In genomic region chr5:958701-959571, GRCh38 we compare ENCODE assay signal across 11 cellular contexts. TPM values are rescaled to one million over a fixed set of nuclear protein-coding genes. Genes with fewer than 3 reads are reported as not detected.
DNase-seq lines count a peak whose midpoint lies in the region; ATAC-seq and TF ChIP-seq lines count a peak whose summit lies in the region.
"Had no signal": no experiment of that assay in that cellular context is flagged by ENCODE, and none has a peak within 500 bp of the region (broad histone marks: within the 10 kb centered on the region; RNA-seq: fewer than 3 reads in every experiment).

No MANE protein-coding gene starts in this region.

- H3K27me3 Mint-ChIP-seq in activated T-cell treated with anti-CD3 and anti-CD28 coated beads, Interleukin-2, amount 50 U/mL, for 24 hours = peaks cover 40% of the 10 kb centered on the region

- H3K36me3 Mint-ChIP-seq in activated T-cell treated with anti-CD3 and anti-CD28 coated beads, Interleukin-2, amount 50 U/mL, for 24 hours (ENCODE audit: low read depth) = no peaks in the 10 kb centered on the region

- no peak overlapping the region for H3K4me3 ChIP-seq in uterus
- H3K4me3 ChIP-seq: vagina had no signal

- H3K36me3 ChIP-seq in uterus = no peaks in the 10 kb centered on the region
- H3K36me3 ChIP-seq: vagina had no signal

- H3K27me3 ChIP-seq in uterus = no peaks in the 10 kb centered on the region
- H3K27me3 ChIP-seq: vagina had no signal

- no peaks in the 10 kb centered on the region for H3K9me3 ChIP-seq in uterus
- H3K9me3 ChIP-seq: vagina had no signal

- no peak for TF ChIP-seq CTCF in uterus (IDR thresholded peaks at IDR 0.05)

- peaks cover 0 to 7% of the 10 kb centered on the region in 2 donors for H3K4me1 ChIP-seq in uterus

- H3K4me1 Mint-ChIP-seq in activated T-cell treated with anti-CD3 and anti-CD28 coated beads, Interleukin-2, amount 50 U/mL, for 24 hours (ENCODE audit: low read depth) = peaks cover 47% of the 10 kb centered on the region

- no peak overlapping the region for H3K4me3 Mint-ChIP-seq in activated T-cell treated with anti-CD3 and anti-CD28 coated beads, Interleukin-2, amount 50 U/mL, for 24 hours
- H3K4me3 Mint-ChIP-seq: CD4-positive, alpha-beta T cell had no signal

- no peak for ATAC-seq in GM21515 (IDR thresholded peaks at IDR 0.05; ENCODE audit: unreplicated experiment)
- ATAC-seq in HG03378 (IDR thresholded peaks at IDR 0.05; ENCODE audit: unreplicated experiment) = no peak

- intact Hi-C loops in uterus (cut with DNase I; ENCODE audit: low total_unique reads) = no loop called here

- no peak for TF ChIP-seq POLR2A in uterus (IDR thresholded peaks at IDR 0.05)

- DNase-seq in activated T-cell treated with anti-CD3 and anti-CD28 coated beads, Interleukin-2, amount 50 U/mL, for 48 hours = peak; percentile 18
- no peak for DNase-seq in activated T-cell treated with anti-CD3 and anti-CD28 coated beads, Interleukin-2, amount 50 U/mL, for 24 hours
- DNase-seq in RPMI7951 (ENCODE audit: low read depth) = peak; percentile 100
- peak; percentile 26 for DNase-seq in iris pigment epithelial cell (ENCODE audit: low read depth)
- peak; percentile 57 to 83 for DNase-seq in uterus
- DNase-seq in middle frontal gyrus (ENCODE audit: extremely low spot score, low spot score) = no peak
- DNase-seq: CD4-positive, alpha-beta T cell; NCI-H1048 had no signal

- H3K27ac Mint-ChIP-seq in activated T-cell treated with anti-CD3 and anti-CD28 coated beads, Interleukin-2, amount 50 U/mL, for 24 hours = no peak overlapping the region
- H3K27ac Mint-ChIP-seq: CD4-positive, alpha-beta T cell had no signal

- peak overlapping the region in 1 of 2 donors; percentile 29 for H3K27ac ChIP-seq in uterus
- H3K27ac ChIP-seq: vagina had no signal

- no peaks in the 10 kb centered on the region for H3K9me3 Mint-ChIP-seq in activated T-cell treated with anti-CD3 and anti-CD28 coated beads, Interleukin-2, amount 50 U/mL, for 24 hours
- H3K9me3 Mint-ChIP-seq: CD4-positive, alpha-beta T cell had no signal

RNA-seq across cellular contexts. Expression of gene NKD2, which starts 49.7 kb away (rescaled TPM):
- 24.6 and 27.2 TPM in 2 replicates for total RNA-seq in RPMI7951 (2014; rRNA removed; shearing (Covaris generic))
- total RNA-seq in uterus = 10 to 100 TPM in 1 of 4 donors, 1 to 10 TPM in 1, not detected in 2; 2.5 to 11.1 TPM

Comparison
In these comparisons a context has a peak if more than half of its experiments do, and no peak if none do; other contexts are left out.
1. DNase-seq: peak in activated T-cell treated with anti-CD3 and anti-CD28 coated beads, Interleukin-2, amount 50 U/mL, for 48 hours (2 of 2), RPMI7951 (single experiment), iris pigment epithelial cell (single experiment) and uterus (2 of 2); none in activated T-cell treated with anti-CD3 and anti-CD28 coated beads, Interleukin-2, amount 50 U/mL, for 24 hours (single experiment) and middle frontal gyrus (single experiment).